18 cellular contexts compared by ENCODE assay signal in genomic region chr4:48718818-48719465, GRCh38.
DNase-seq lines count a peak whose midpoint lies in the region; ATAC-seq, FAIRE-seq and TF ChIP-seq lines count a peak whose summit lies in the region.
"Had no signal": no experiment of that assay in that cellular context is flagged by ENCODE, and none has a peak within 500 bp of the region (broad histone marks: within the 10 kb centered on the region; RNA-seq: fewer than 3 reads in every experiment).

No MANE protein-coding gene starts in this region.

- H3K36me3 Mint-ChIP-seq in CD8-positive, alpha-beta T cell = peaks cover 21% of the 10 kb centered on the region
- peaks cover 19% of the 10 kb centered on the region for H3K36me3 Mint-ChIP-seq in neural crest cell (ENCODE audit: low read depth)

- TF ChIP-seq POLR2A in K562 (conservative IDR thresholded peaks at IDR 0.05) (no peak), HepG2 (IDR thresholded peaks at IDR 0.05; ENCODE audit: insufficient read depth in 1 of 2, low read depth in 2 of 2, low read length in 2 of 2) (no peak)

- H3K4me1 ChIP-seq in CD8-positive, alpha-beta T cell (ENCODE audit: insufficient read depth, low read length) = peaks cover 19% of the 10 kb centered on the region
- H3K4me1 ChIP-seq in K562 (replicated peaks in 1 of 2; ENCODE audit: control insufficient read depth in 2 of 2, insufficient read depth in 2 of 2, low read length in 2 of 2) (peaks cover 0 to 4% of the 10 kb centered on the region in 2 experiments; a peak in 3 of 5 replicates), HepG2 (ENCODE audit: insufficient read depth, low read length) (peaks cover 31% of the 10 kb centered on the region), PC-3 (ENCODE audit: insufficient read depth, low read length) (no peaks in the 10 kb centered on the region)

- intact Hi-C loops in CD8-positive, alpha-beta T cell (cut with DNase I, micrococcal nuclease) = no loop called here
- intact Hi-C loops in K562 (cut with micrococcal nuclease) (no loop called here), HepG2 (cut with micrococcal nuclease; ENCODE audit: unreplicated experiment) (loop anchor here (1.0 kb wide), 1 partner anchor 12 kb away; no protein-coding TSS in a partner anchor), PC-3 (cut with micrococcal nuclease) (no loop called here)

- H3K27me3 Mint-ChIP-seq in CD8-positive, alpha-beta T cell (ENCODE audit: low read depth) = no peaks in the 10 kb centered on the region
- H3K27me3 Mint-ChIP-seq in neural crest cell (ENCODE audit: low read depth) = no peaks in the 10 kb centered on the region
- H3K27me3 Mint-ChIP-seq: CD4-positive, CD25-positive, alpha-beta regulatory T cell; IgD-negative memory B cell had no signal

- H2AFZ ChIP-seq in K562 (ENCODE audit: low read depth, low read length) (no peak overlapping the region), HepG2 (ENCODE audit: low read length) (no peak overlapping the region), PC-3 (ENCODE audit: low read length) (no peak overlapping the region)
- H2AFZ ChIP-seq: GM23248 had no signal

- no peaks in the 10 kb centered on the region for H3K9me2 ChIP-seq in PC-3 (replicated peaks; ENCODE audit: low read length)

- H3K36me3 ChIP-seq in CD8-positive, alpha-beta T cell (ENCODE audit: insufficient read depth, low read length) = no peaks in the 10 kb centered on the region
- H3K36me3 ChIP-seq in K562 (ENCODE audit: control insufficient read depth, insufficient read depth, low read length) (no peaks in the 10 kb centered on the region), HepG2 (replicated peaks in 1 of 2; ENCODE audit: control insufficient read depth in 1 of 2, insufficient read depth in 2 of 2, low read length in 2 of 2) (no peaks in the 10 kb centered on the region), PC-3 (ENCODE audit: low read depth, low read length) (no peaks in the 10 kb centered on the region), WERI-Rb-1 (no peaks in the 10 kb centered on the region)

- no peak for ATAC-seq in CD8-positive, alpha-beta T cell
- ATAC-seq in K562 (no peak; the same call in 2 of the 3 replicates), HepG2 (peak; percentile 98), PC-3 (no peak)

- H4K20me1 ChIP-seq in K562 (replicated peaks; ENCODE audit: control insufficient read depth, insufficient read depth, low read length) (no peaks in the 10 kb centered on the region), HepG2 (ENCODE audit: insufficient read depth, low read length) (peaks cover 5% of the 10 kb centered on the region; the same call in 1 of the 2 replicates), PC-3 (ENCODE audit: low read length) (no peaks in the 10 kb centered on the region)

- POLR2A ChIA-PET in CD8-positive, alpha-beta T cell (lab: Charles Lee) = no interaction called here
- POLR2A ChIA-PET in K562 (lab: Yijun Ruan, JAX) = no interaction called here
- POLR2A ChIA-PET in HepG2 (lab: Yijun Ruan, JAX) = no interaction called here
- POLR2A ChIA-PET in PC-3 (lab: Charles Lee; ENCODE audit: unreplicated experiment) = no interaction called here

- TF ChIP-seq RAD21 in K562 (CRISPR knock-in tag; conservative IDR thresholded peaks at IDR 0.05 in 1 of 2, IDR thresholded peaks at IDR 0.05 in 1 of 2) (no peak), HepG2 (CRISPR knock-in tag; IDR thresholded peaks at IDR 0.05) (no peak)

- TF ChIP-seq EP300 in K562 (IDR thresholded peaks at IDR 0.05; ENCODE audit: low read length) = no peak
- no peak for TF ChIP-seq EP300 in HepG2 (IDR thresholded peaks at IDR 0.05; ENCODE audit: low read depth in 2 of 2, low read length in 2 of 2)
- TF ChIP-seq EP300 in HepG2 (CRISPR knock-in tag; IDR thresholded peaks at IDR 0.05; ENCODE audit: borderline replicate concordance) = no peak

- H3K9me1 ChIP-seq in K562 (ENCODE audit: control insufficient read depth, insufficient read depth, low read length) = no peaks in the 10 kb centered on the region

- 54% methylated on average over 5 of the region's 5 CpGs for WGBS in K562 (ENCODE audit: insufficient coverage, low coverage, missing lambda C conversion rate)
- 23% methylated on average over 5 of the region's 5 CpGs for WGBS in HepG2 (ENCODE audit: low lambda C conversion rate)

- FAIRE-seq in K562 (lab: Jason Lieb, UNC) (no peak), HepG2 (lab: Jason Lieb, UNC) (peak; percentile 67)
- FAIRE-seq: D721Med had no signal

- H3K9me3 Mint-ChIP-seq in CD8-positive, alpha-beta T cell = peaks cover 2% of the 10 kb centered on the region
- no peaks in the 10 kb centered on the region for H3K9me3 Mint-ChIP-seq in neural crest cell

- no peaks in the 10 kb centered on the region for H3F3A ChIP-seq in PC-3 (ENCODE audit: low read length, unreplicated experiment)

- no peak overlapping the region for H3K4me3 Mint-ChIP-seq in CD8-positive, alpha-beta T cell
- no peak overlapping the region for H3K4me3 Mint-ChIP-seq in neural crest cell
- H3K4me3 Mint-ChIP-seq: CD4-positive, CD25-positive, alpha-beta regulatory T cell had no signal

- no peak overlapping the region for H3K4me3 ChIP-seq in CD8-positive, alpha-beta T cell (ENCODE audit: low read depth, low read length)
- no peak overlapping the region for H3K4me3 ChIP-seq in K562
- peak overlapping the region in 1 of 3 experiments; percentile 29; a peak in 1 of 6 replicates for H3K4me3 ChIP-seq in HepG2 (replicated peaks in 1 of 3; ENCODE audit: insufficient read depth in 1 of 3, low read depth in 2 of 3, low read length in 3 of 3)
- H3K4me3 ChIP-seq in PC-3 (ENCODE audit: low read length) = no peak overlapping the region
- no peak overlapping the region for H3K4me3 ChIP-seq in WERI-Rb-1 (ENCODE audit: low read depth, low read length)
- H3K4me3 ChIP-seq: BLaER1 treated with 17β-estradiol and CSF1 and Interleukin-3, amounts not matched to agents 10 nM and 100 nM; GM23248 had no signal

- peak overlapping the region; percentile 46 for H3K27ac Mint-ChIP-seq in CD8-positive, alpha-beta T cell
- peak overlapping the region; percentile 1 for H3K27ac Mint-ChIP-seq in neural crest cell (ENCODE audit: unreplicated experiment)

- H3K79me2 ChIP-seq in K562 (ENCODE audit: control insufficient read depth, insufficient read depth, low read length) (peaks cover 29% of the 10 kb centered on the region), HepG2 (ENCODE audit: insufficient read depth, low read length) (peaks cover 16% of the 10 kb centered on the region), PC-3 (ENCODE audit: low read length) (peaks cover 46% of the 10 kb centered on the region)

- H3K9ac ChIP-seq in K562 (ENCODE audit: insufficient read depth in 1 of 2, low read depth in 2 of 2, low read length in 2 of 2) (no peak overlapping the region), HepG2 (ENCODE audit: insufficient read depth, low read depth, low read length) (no peak overlapping the region), PC-3 (ENCODE audit: low read length) (no peak overlapping the region)
- H3K9ac ChIP-seq: BLaER1 treated with 17β-estradiol and CSF1 and Interleukin-3, amounts not matched to agents 10 nM and 100 nM; GM23248 had no signal

- peaks cover 42% of the 10 kb centered on the region for H3K4me1 Mint-ChIP-seq in CD8-positive, alpha-beta T cell (ENCODE audit: low read depth)
- H3K4me1 Mint-ChIP-seq in neural crest cell = peaks cover 20% of the 10 kb centered on the region

- no peak overlapping the region for H3K4me2 ChIP-seq in K562 (ENCODE audit: insufficient read depth, low read length)
- peak overlapping the region; percentile 54 for H3K4me2 ChIP-seq in HepG2 (ENCODE audit: low read depth, low read length)
- no peak overlapping the region for H3K4me2 ChIP-seq in PC-3 (ENCODE audit: low read length)
- H3K4me2 ChIP-seq: BLaER1 treated with 17β-estradiol and CSF1 and Interleukin-3, amounts not matched to agents 10 nM and 100 nM had no signal

- in situ Hi-C loops in K562 (cut with MboI) (no loop called here), HepG2 (cut with HindIII; ENCODE audit: extremely low pct_ligation_motif_present, low pct_unique_long_range_greater_than_20kb) (no loop called here)

- BruUV-seq in K562 (replicated peaks; lab: Mats Ljungman, UMichigan) = no TSS peak
- BruUV-seq in HepG2 (replicated peaks; lab: Mats Ljungman, UMichigan) = no TSS peak
- no TSS peak for BruUV-seq in PC-3 (replicated peaks; lab: Mats Ljungman, UMichigan)

- no peak for DNase-seq in CD8-positive, alpha-beta T cell
- no peak for DNase-seq in K562 (ENCODE audit: extremely low read depth in 1 of 4, low spot score in 3 of 4)
- peak; percentile 66 for DNase-seq in HepG2 (ENCODE audit: low spot score)
- DNase-seq in neural crest cell (ENCODE audit: low read depth, low spot score) = no peak
- no peak for DNase-seq in PC-3
- no peak for DNase-seq in NCI-H510A (lab: John Stamatoyannopoulos, UW)
- no peak for DNase-seq in EL
- no peak for DNase-seq in WERI-Rb-1
- DNase-seq: ACHN; CD4-positive, CD25-positive, alpha-beta regulatory T cell; DMS153; DMS79 treated with DMSO at 0.1 percent for 48 hours; GDM1; GM23248; H7 had no signal

- TF ChIP-seq CTCF in CD8-positive, alpha-beta T cell (IDR thresholded peaks at IDR 0.05) = no peak
- TF ChIP-seq CTCF in K562 (IDR thresholded peaks at IDR 0.05 in 2 of 3, conservative IDR thresholded peaks at IDR 0.05 in 1 of 3; ENCODE audit: insufficient read depth in 2 of 3, low read depth in 1 of 3, low read length in 3 of 3) (no peak), HepG2 (CRISPR knock-in tag; IDR thresholded peaks at IDR 0.05) (no peak), neural crest cell (conservative IDR thresholded peaks at IDR 0.05) (no peak), PC-3 (conservative IDR thresholded peaks at IDR 0.05; ENCODE audit: low read depth, low read length) (no peak), WERI-Rb-1 (IDR thresholded peaks at IDR 0.05; ENCODE audit: low read depth, low read length) (no peak)

- CTCF ChIA-PET in CD8-positive, alpha-beta T cell (lab: Charles Lee) = no interaction called here
- CTCF ChIA-PET in K562 (lab: Yijun Ruan, JAX; ENCODE audit: low intra/inter-chr PET ratio) = no interaction called here
- CTCF ChIA-PET in HepG2 (lab: Yijun Ruan, JAX; ENCODE audit: low intra/inter-chr PET ratio, low total read pairs) = no interaction called here
- CTCF ChIA-PET in PC-3 (lab: Charles Lee) = no interaction called here

- no peaks in the 10 kb centered on the region for H3K27me3 ChIP-seq in CD8-positive, alpha-beta T cell (ENCODE audit: insufficient read depth, low read length)
- H3K27me3 ChIP-seq in K562 (ENCODE audit: control insufficient read depth in 2 of 2, insufficient read depth in 2 of 2, low read length in 2 of 2) = no peaks in the 10 kb centered on the region
- no peaks in the 10 kb centered on the region for H3K27me3 ChIP-seq in HepG2 (ENCODE audit: control insufficient read depth in 1 of 2, insufficient read depth in 2 of 2, low read length in 2 of 2)
- no peaks in the 10 kb centered on the region for H3K27me3 ChIP-seq in PC-3 (ENCODE audit: low read length)
- H3K27me3 ChIP-seq in WERI-Rb-1 (ENCODE audit: insufficient read depth, low read depth, severe bottlenecking) = no peaks in the 10 kb centered on the region
- H3K27me3 ChIP-seq: BLaER1 treated with 17β-estradiol and CSF1 and Interleukin-3, amounts not matched to agents 10 nM and 100 nM had no signal

- no peaks in the 10 kb centered on the region for H3K9me3 ChIP-seq in CD8-positive, alpha-beta T cell (ENCODE audit: low read length)
- H3K9me3 ChIP-seq in K562 (replicated peaks; ENCODE audit: control insufficient read depth, insufficient read depth, low read depth, low read length) (no peaks in the 10 kb centered on the region), HepG2 (ENCODE audit: low read length) (no peaks in the 10 kb centered on the region), PC-3 (ENCODE audit: low read length) (no peaks in the 10 kb centered on the region), WERI-Rb-1 (ENCODE audit: severe bottlenecking) (no peaks in the 10 kb centered on the region)

- H3K27ac ChIP-seq in CD8-positive, alpha-beta T cell (ENCODE audit: low read depth, low read length) = no peak overlapping the region
- H3K27ac ChIP-seq in K562 (ENCODE audit: extremely low read depth, low read depth, low read length) (no peak overlapping the region), HepG2 (ENCODE audit: extremely low read length, insufficient read depth, low read length) (peak overlapping the region; percentile 54), PC-3 (ENCODE audit: low read length) (no peak overlapping the region), WERI-Rb-1 (no peak overlapping the region)
- H3K27ac ChIP-seq: BLaER1 treated with 17β-estradiol and CSF1 and Interleukin-3, amounts not matched to agents 10 nM and 100 nM; GM23248 had no signal
